8 cellular contexts compared by ENCODE assay signal in the genomic region with DNA sequence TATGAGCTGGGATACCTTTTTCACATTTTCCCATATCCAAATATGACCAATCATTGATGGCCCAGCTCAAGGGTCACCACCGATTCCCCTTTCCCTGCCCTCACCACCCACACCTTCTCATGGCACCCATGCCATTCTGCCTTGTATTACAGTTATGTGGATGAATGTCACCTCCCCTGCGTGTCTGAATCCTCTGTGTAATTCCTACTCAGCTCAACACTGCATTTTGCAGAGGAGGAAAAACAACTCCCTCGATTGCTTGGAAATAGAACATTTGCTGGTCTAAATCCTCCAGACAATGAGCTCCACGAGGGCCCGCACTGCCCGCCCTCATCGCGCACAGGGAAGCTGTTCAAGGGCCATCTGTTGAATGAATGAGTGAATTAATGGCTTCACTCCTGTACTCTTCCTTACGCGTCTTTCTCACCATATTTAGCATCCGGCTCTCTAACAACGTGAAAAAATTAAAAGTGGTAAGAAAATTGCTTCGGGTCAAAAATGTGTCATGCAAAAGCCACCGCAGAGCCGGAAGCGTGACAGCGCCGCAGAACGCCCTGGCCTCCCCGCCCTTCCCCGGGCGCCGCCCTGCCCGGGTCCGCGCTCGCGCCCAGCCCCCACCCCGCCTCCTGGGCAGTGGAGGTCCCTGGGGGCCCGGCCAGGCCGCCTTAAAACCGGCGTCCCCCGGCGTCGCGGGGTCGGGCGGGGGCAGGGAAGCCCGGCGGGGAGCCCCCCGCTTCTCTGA. TPM values are rescaled to one million over a fixed set of nuclear protein-coding genes. Genes with fewer than 3 reads are reported as not detected.
DNase-seq lines count a peak whose midpoint lies in the region; ATAC-seq and TF ChIP-seq lines count a peak whose summit lies in the region.

No MANE protein-coding gene starts in this region.

- H3K27me3 Mint-ChIP-seq in activated naive CD8-positive, alpha-beta T cell, result no peaks in the 10 kb centered on the region

- peaks cover 2% of the 10 kb centered on the region for H3K36me3 Mint-ChIP-seq in activated naive CD8-positive, alpha-beta T cell

- DNase-seq in ELF-1 (ENCODE audit: low read depth, low spot score) (peak; percentile 22), SKM-1 (lab: John Stamatoyannopoulos, UW; ENCODE audit: unreplicated experiment) (peak; percentile 26), right atrium auricular region (ENCODE audit: low spot score) (peak; percentile 72), midbrain (lab: John Stamatoyannopoulos, UW) (no peak)

- peak overlapping the region; percentile 84 for H3K27ac Mint-ChIP-seq in activated naive CD8-positive, alpha-beta T cell

- H3K4me3 Mint-ChIP-seq in activated naive CD8-positive, alpha-beta T cell, result peak overlapping the region; percentile 89

- peak overlapping the region; percentile 85 for H3K4me2 ChIP-seq in skeletal muscle satellite cell (ENCODE audit: low read length)

- ATAC-seq in GM21619 (IDR thresholded peaks at IDR 0.05; ENCODE audit: unreplicated experiment), result peak; percentile 86

- H3K36me3 ChIP-seq in HUES64 (ENCODE audit: insufficient read depth, low read length) (no peaks in the 10 kb centered on the region), right atrium auricular region (no peaks in the 10 kb centered on the region), skeletal muscle satellite cell (ENCODE audit: insufficient read depth, low read length) (no peaks in the 10 kb centered on the region)

- H3K4me1 ChIP-seq in HUES64 (ENCODE audit: insufficient read depth, low read length), result peaks cover 8% of the 10 kb centered on the region; the same call in 1 of the 2 replicates
- peaks cover 0 to 16% of the 10 kb centered on the region in 2 donors for H3K4me1 ChIP-seq in right atrium auricular region
- peaks cover 8% of the 10 kb centered on the region for H3K4me1 ChIP-seq in skeletal muscle satellite cell (ENCODE audit: control insufficient read depth, insufficient read depth, low read length)

- H3K27me3 ChIP-seq in HUES64 (ENCODE audit: insufficient read depth, low read length) (peaks cover 43% of the 10 kb centered on the region), right atrium auricular region (no peaks in the 10 kb centered on the region), skeletal muscle satellite cell (ENCODE audit: control insufficient read depth, insufficient read depth, low read length) (no peaks in the 10 kb centered on the region)

- no peaks in the 10 kb centered on the region for H3K9me3 Mint-ChIP-seq in activated naive CD8-positive, alpha-beta T cell (ENCODE audit: low read depth)

- H3K27ac ChIP-seq in HUES64 (ENCODE audit: low read depth, low read length) (no peak overlapping the region), right atrium auricular region (peak overlapping the region; percentile 55 to 60)

- peak overlapping the region; percentile 67 for H3K4me3 ChIP-seq in HUES64 (ENCODE audit: low read length)
- H3K4me3 ChIP-seq in right atrium auricular region, result peak overlapping the region; percentile 61 to 76
- H3K4me3 ChIP-seq in skeletal muscle satellite cell (ENCODE audit: low read length), result peak overlapping the region; percentile 76

- peak overlapping the region; percentile 40; the same call in 1 of the 2 replicates for H3K9ac ChIP-seq in HUES64 (ENCODE audit: low read depth, low read length)
- H3K9ac ChIP-seq in skeletal muscle satellite cell (ENCODE audit: low read depth, low read length), result peak overlapping the region; percentile 83

- WGBS in HUES64, result 9% methylated on average over 40 of the region's 42 CpGs

- H3K9me3 ChIP-seq in HUES64 (ENCODE audit: insufficient read depth, low read depth, low read length) (no peaks in the 10 kb centered on the region), right atrium auricular region (no peaks in the 10 kb centered on the region), skeletal muscle satellite cell (replicated peaks; ENCODE audit: low read length) (no peaks in the 10 kb centered on the region)

- TF ChIP-seq CTCF in right atrium auricular region (IDR thresholded peaks at IDR 0.05), result no peak

- peaks cover 52% of the 10 kb centered on the region for H3K4me1 Mint-ChIP-seq in activated naive CD8-positive, alpha-beta T cell (ENCODE audit: low read depth)

RNA-seq across cellular contexts. Expression of a gene that starts 0.7 kb away (rescaled TPM):
- 2.3 TPM for polyA plus RNA-seq in HUES64 (2013, experiment 1 of 2)
- 2.5 TPM for polyA plus RNA-seq in HUES64 (2013, experiment 2 of 2)
- 10 to 100 TPM in 1 of 2 donors, 1 to 10 TPM in 1; 6.2 to 10.6 TPM for total RNA-seq in right atrium auricular region
- 4.3 and 5.5 TPM in 2 replicates for total RNA-seq in skeletal muscle satellite cell (2012; rRNA removed)
